ENCODE assay signal across 8 cellular contexts in the genomic region with DNA sequence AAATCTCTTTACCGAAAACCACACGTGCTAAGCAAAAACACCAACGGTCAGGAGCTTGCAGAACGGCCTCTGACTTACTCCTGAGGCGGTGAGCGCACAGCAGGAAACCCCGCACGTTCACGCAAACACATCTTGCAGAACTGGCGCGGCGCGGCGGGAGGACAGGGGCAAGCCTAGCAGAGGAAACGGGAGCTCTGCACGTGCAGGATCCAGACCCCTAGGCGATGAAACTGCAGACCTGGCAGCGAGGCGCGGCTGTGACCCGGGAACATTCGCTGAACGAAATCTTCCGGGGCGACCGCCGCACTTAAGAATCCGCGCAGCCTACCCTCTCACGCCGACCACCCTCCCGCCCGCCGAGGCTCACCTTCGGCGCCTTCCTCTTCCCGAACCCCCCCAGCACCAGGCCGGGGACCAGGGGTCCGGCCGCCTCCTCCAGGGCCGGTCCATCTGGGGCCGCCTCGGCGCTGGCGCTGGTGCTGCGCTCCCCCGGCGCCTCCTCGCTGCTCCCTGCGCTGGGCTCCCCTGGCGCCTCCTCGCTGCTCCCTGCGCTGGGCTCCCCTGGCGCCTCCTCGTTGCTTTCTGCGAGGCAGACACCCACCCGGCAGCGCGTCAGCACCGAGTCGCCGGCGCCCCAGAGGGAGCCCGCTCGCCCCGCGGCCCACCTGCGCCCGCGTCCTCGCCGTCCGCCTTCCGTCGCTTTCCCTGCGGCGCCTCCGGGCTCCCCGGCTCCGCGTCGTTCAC. TPM values are rescaled to one million over a fixed set of nuclear protein-coding genes. Genes with fewer than 3 reads are reported as not detected.
DNase-seq lines count a peak whose midpoint lies in the region; ATAC-seq lines count a peak whose summit lies in the region.

No MANE protein-coding gene starts in this region.

- peak overlapping the region in 5 of 6 donors; percentile 42 to 98 (median 64) for H3K27ac Mint-ChIP-seq in naive B cell

- ATAC-seq in HG02642 (IDR thresholded peaks at IDR 0.05; ENCODE audit: poor library complexity, unreplicated experiment) (peak; percentile 33), naive B cell (ENCODE audit: low read depth in 2 of 2) (peak; percentile 31 to 33)

- H3K27me3 Mint-ChIP-seq in naive B cell, result no peaks in the 10 kb centered on the region

- H3K27ac ChIP-seq in SJCRH30, result no peak overlapping the region; the same call in 1 of the 2 replicates
- H3K27ac ChIP-seq in duodenal mucosa (ENCODE audit: low read depth, low read length), result peak overlapping the region; percentile 10

- no peaks in the 10 kb centered on the region for H3K4me1 ChIP-seq in SJCRH30
- peaks cover 15 to 24% of the 10 kb centered on the region in 2 donors for H3K4me1 ChIP-seq in duodenal mucosa (ENCODE audit: control insufficient read depth in 1 of 2, insufficient read depth in 2 of 2, low read length in 2 of 2)

- no peaks in the 10 kb centered on the region for H3K36me3 Mint-ChIP-seq in naive B cell

- peaks cover 26 to 28% (median 27%) of the 10 kb centered on the region in 3 donors for H3K4me1 Mint-ChIP-seq in naive B cell

- DNase-seq in NCI-H1436 (lab: John Stamatoyannopoulos, UW) (peak; percentile 12), NCI-H1436 treated with DMSO at 0.1 percent for 48 hours (lab: John Stamatoyannopoulos, UW) (no peak), SJCRH30 (peak in 1 of 2 experiments; percentile 6), naive B cell (no peak), NCI-H2107 treated with DMSO at 0.1 percent for 48 hours (lab: John Stamatoyannopoulos, UW; ENCODE audit: unreplicated experiment) (no peak), globus pallidus (ENCODE audit: low spot score) (no peak)

- H3K4me3 Mint-ChIP-seq in naive B cell, result peak overlapping the region; percentile 69 to 93 (median 87)

- H3K9ac ChIP-seq in duodenal mucosa (ENCODE audit: low read depth in 1 of 2, low read length in 2 of 2), result peak overlapping the region; percentile 39 to 63

- H3K36me3 ChIP-seq in SJCRH30, result peaks cover 32% of the 10 kb centered on the region
- H3K36me3 ChIP-seq in duodenal mucosa (ENCODE audit: control insufficient read depth in 1 of 2, insufficient read depth in 2 of 2, low read length in 2 of 2), result peaks cover 15 to 48% of the 10 kb centered on the region in 2 donors

- no peaks in the 10 kb centered on the region for H3K9me3 Mint-ChIP-seq in naive B cell

- H3K27me3 ChIP-seq in SJCRH30 (no peaks in the 10 kb centered on the region), duodenal mucosa (ENCODE audit: control insufficient read depth in 1 of 2, insufficient read depth in 2 of 2, low read length in 2 of 2) (no peaks in the 10 kb centered on the region)

- H3K4me3 ChIP-seq in SJCRH30, result peak overlapping the region; percentile 83
- peak overlapping the region; percentile 76 to 85 for H3K4me3 ChIP-seq in duodenal mucosa (ENCODE audit: low read depth in 1 of 2, low read length in 2 of 2)

- H3K9me3 ChIP-seq in SJCRH30 (replicated peaks), result no peaks in the 10 kb centered on the region
- no peaks in the 10 kb centered on the region for H3K9me3 ChIP-seq in duodenal mucosa (ENCODE audit: control insufficient read depth in 1 of 2, low read length in 2 of 2)

RNA-seq across cellular contexts. Expression of gene DDX51, which starts 0.6 kb away (rescaled TPM):
- total RNA-seq in SJCRH30 (2014; rRNA removed; shearing (Covaris generic)), result 12.0 and 12.5 TPM in 2 replicates
- polyA plus RNA-seq in naive B cell (ENCODE audit: low read depth in 6 of 6), result 10 to 100 TPM in 1 of 6 donors, 1 to 10 TPM in 4, not detected in 1; 7.1 to 14.9 (median 7.6) TPM

RNA-seq across cellular contexts. Expression of gene NOC4L, which starts 0.8 kb away (rescaled TPM):
- total RNA-seq in SJCRH30 (2014; rRNA removed; shearing (Covaris generic)), result 14.3 and 15.4 TPM in 2 replicates
- 10 to 100 TPM; 19.1 to 26.4 (median 24.1) TPM for polyA plus RNA-seq in naive B cell (ENCODE audit: low read depth in 6 of 6)
